Comparison of ENCODE assay signal across 8 cellular contexts in the genomic region with DNA sequence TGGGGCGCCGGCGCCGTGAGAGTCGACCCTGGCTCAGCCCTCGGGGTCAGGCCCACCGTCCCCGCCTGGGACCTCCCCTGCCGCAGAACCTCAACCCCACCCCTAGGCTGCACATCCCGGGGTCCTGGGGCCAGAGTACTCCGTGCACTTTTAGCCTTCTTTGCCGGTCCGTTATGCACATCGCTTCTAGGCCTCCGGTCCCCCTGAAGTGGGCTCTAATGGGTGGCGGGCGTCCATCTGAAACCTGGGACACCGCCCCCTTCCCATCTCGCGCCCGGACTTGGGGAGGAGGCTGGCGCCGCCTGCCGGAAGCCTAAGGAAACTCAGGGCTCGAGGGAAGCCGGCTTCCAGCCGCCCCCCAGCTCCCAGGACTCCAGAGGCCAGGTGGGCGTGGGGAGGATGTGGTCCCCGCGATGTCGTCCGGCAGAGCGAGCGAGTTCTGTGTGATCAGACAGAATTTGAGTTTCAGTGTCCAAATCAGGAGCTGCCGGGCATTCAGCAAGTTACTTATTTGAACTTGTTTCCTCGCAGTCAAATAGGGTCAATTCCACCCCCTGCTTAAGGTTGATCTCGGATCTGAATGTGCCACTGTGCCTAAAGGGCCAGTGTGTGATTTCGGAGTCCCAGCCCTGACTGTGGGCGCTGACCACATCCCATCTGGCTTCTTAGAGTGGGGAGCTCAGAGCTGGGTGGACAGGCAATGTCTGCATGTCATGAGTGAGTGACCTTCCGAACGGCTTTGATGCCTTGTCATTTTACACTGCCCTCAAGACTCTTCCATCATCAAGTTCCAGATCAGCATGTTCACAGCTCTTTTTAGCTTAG. TPM values are rescaled to one million over a fixed set of nuclear protein-coding genes. Genes with fewer than 3 reads are reported as not detected.
DNase-seq lines count a peak whose midpoint lies in the region; ATAC-seq, FAIRE-seq and TF ChIP-seq lines count a peak whose summit lies in the region.

No MANE protein-coding gene starts in this region.

- H3K4me3 ChIP-seq in BLaER1 treated with 17β-estradiol and CSF1 and Interleukin-3, amounts not matched to agents 10 nM and 100 nM = peak overlapping the region; percentile 54 to 74 (median 62)
- H3K4me3 ChIP-seq in GM23338 (peak overlapping the region; percentile 62), K562 (peak overlapping the region; percentile 40)

- H3K9ac ChIP-seq in BLaER1 treated with 17β-estradiol and CSF1 and Interleukin-3, amounts not matched to agents 10 nM and 100 nM = peak overlapping the region; percentile 25 to 67 (median 57); a peak in 19 of 22 replicates
- peak overlapping the region in 1 of 2 experiments; percentile 85; a peak in 2 of 4 replicates for H3K9ac ChIP-seq in K562 (ENCODE audit: insufficient read depth in 1 of 2, low read depth in 2 of 2, low read length in 2 of 2)

- in situ Hi-C loops in K562 (cut with MboI) = loop anchor here (10.0 kb wide), 1 partner anchor 242 kb away; no protein-coding TSS in a partner anchor

- H3F3A ChIP-seq in GM23338 (replicated peaks; ENCODE audit: low read depth) = no peaks in the 10 kb centered on the region; the same call in 1 of the 2 replicates

- H3K4me1 Mint-ChIP-seq in GM23338 = peaks cover 34% of the 10 kb centered on the region
- peaks cover 33% of the 10 kb centered on the region for H3K4me1 Mint-ChIP-seq in stimulated activated memory B cell treated with anti-CD40 and anti-IgM and Interleukin-4, amounts not matched to agents 10 μg/mL and 1 μg/mL and 100 μg/mL, for 72 hours

- 5% methylated on average over 19 of the region's 41 CpGs for WGBS in K562 (ENCODE audit: insufficient coverage, low coverage, missing lambda C conversion rate)

- TF ChIP-seq RAD21 in K562 (CRISPR knock-in tag; conservative IDR thresholded peaks at IDR 0.05 in 1 of 2, IDR thresholded peaks at IDR 0.05 in 1 of 2) = peak in 1 of 2 experiments; percentile 45; a peak in 2 of 4 replicates

- H3K79me2 ChIP-seq in GM23338 (replicated peaks; ENCODE audit: insufficient read depth) = no peaks in the 10 kb centered on the region
- H3K79me2 ChIP-seq in K562 (ENCODE audit: control insufficient read depth, insufficient read depth, low read length) = no peaks in the 10 kb centered on the region

- H4K20me1 ChIP-seq in BLaER1 treated with 17β-estradiol and CSF1 and Interleukin-3, amounts not matched to agents 10 nM and 100 nM = peaks cover 0 to 38% (median 12%) of the 10 kb centered on the region in 11 experiments; a peak in 9 of 22 replicates
- H4K20me1 ChIP-seq in GM23338 (replicated peaks; ENCODE audit: insufficient read depth) (peaks cover 4% of the 10 kb centered on the region; the same call in 1 of the 2 replicates), K562 (replicated peaks; ENCODE audit: control insufficient read depth, insufficient read depth, low read length) (no peaks in the 10 kb centered on the region)

- no TSS peak for BruUV-seq in K562 (replicated peaks; lab: Mats Ljungman, UMichigan)

- H3K9me3 Mint-ChIP-seq in GM23338 = no peaks in the 10 kb centered on the region
- peaks cover 1% of the 10 kb centered on the region for H3K9me3 Mint-ChIP-seq in stimulated activated memory B cell treated with anti-CD40 and anti-IgM and Interleukin-4, amounts not matched to agents 10 μg/mL and 1 μg/mL and 100 μg/mL, for 72 hours

- TF ChIP-seq POLR2A in K562 (conservative IDR thresholded peaks at IDR 0.05) = no peak

- H3K4me1 ChIP-seq in BLaER1 treated with 17β-estradiol and CSF1 and Interleukin-3, amounts not matched to agents 10 nM and 100 nM = peaks cover 21 to 36% (median 30%) of the 10 kb centered on the region in 10 experiments
- H3K4me1 ChIP-seq in GM23338 (ENCODE audit: insufficient read depth) = peaks cover 28% of the 10 kb centered on the region
- peaks cover 2 to 39% of the 10 kb centered on the region in 2 experiments; a peak in 4 of 5 replicates for H3K4me1 ChIP-seq in K562 (replicated peaks in 1 of 2; ENCODE audit: control insufficient read depth in 2 of 2, insufficient read depth in 2 of 2, low read length in 2 of 2)

- H3K36me3 ChIP-seq in BLaER1 treated with 17β-estradiol and CSF1 and Interleukin-3, amounts not matched to agents 10 nM and 100 nM = no peaks in the 10 kb centered on the region
- no peaks in the 10 kb centered on the region for H3K36me3 ChIP-seq in GM23338 (ENCODE audit: insufficient read depth)
- H3K36me3 ChIP-seq in K562 (ENCODE audit: control insufficient read depth, insufficient read depth, low read length) = no peaks in the 10 kb centered on the region

- H2AFZ ChIP-seq in GM23338 (no peak overlapping the region), K562 (ENCODE audit: low read depth, low read length) (peak overlapping the region; percentile 72)

- H3K27me3 Mint-ChIP-seq in GM23338 (ENCODE audit: insufficient read depth, low read depth, poor library complexity) = peaks cover 60% of the 10 kb centered on the region
- H3K27me3 Mint-ChIP-seq in stimulated activated memory B cell treated with anti-CD40 and anti-IgM and Interleukin-4, amounts not matched to agents 10 μg/mL and 1 μg/mL and 100 μg/mL, for 72 hours = peaks cover 72% of the 10 kb centered on the region

- no peaks in the 10 kb centered on the region for H3K9me3 ChIP-seq in BLaER1 treated with 17β-estradiol and CSF1 and Interleukin-3, amounts not matched to agents 10 nM and 100 nM (replicated peaks in 1 of 11)
- H3K9me3 ChIP-seq in K562 (replicated peaks; ENCODE audit: control insufficient read depth, insufficient read depth, low read depth, low read length) = no peaks in the 10 kb centered on the region

- no peak for FAIRE-seq in K562 (lab: Jason Lieb, UNC)

- H3K36me3 Mint-ChIP-seq in GM23338 (ENCODE audit: low read depth) = no peaks in the 10 kb centered on the region; the same call in 2 of the 3 replicates
- H3K36me3 Mint-ChIP-seq in stimulated activated memory B cell treated with anti-CD40 and anti-IgM and Interleukin-4, amounts not matched to agents 10 μg/mL and 1 μg/mL and 100 μg/mL, for 72 hours = no peaks in the 10 kb centered on the region

- peaks cover 36 to 68% (median 62%) of the 10 kb centered on the region in 11 experiments for H3K27me3 ChIP-seq in BLaER1 treated with 17β-estradiol and CSF1 and Interleukin-3, amounts not matched to agents 10 nM and 100 nM
- peaks cover 75% of the 10 kb centered on the region for H3K27me3 ChIP-seq in GM23338 (ENCODE audit: insufficient read depth)
- H3K27me3 ChIP-seq in K562 (ENCODE audit: control insufficient read depth in 2 of 2, insufficient read depth in 2 of 2, low read length in 2 of 2) = peaks cover 0 to 34% of the 10 kb centered on the region in 2 experiments; a peak in 2 of 5 replicates

- no peaks in the 10 kb centered on the region for H3K9me2 ChIP-seq in GM23338 (ENCODE audit: insufficient read depth)

- intact Hi-C loops in K562 (cut with micrococcal nuclease) = no loop called here

- no peaks in the 10 kb centered on the region for H3K9me1 ChIP-seq in K562 (ENCODE audit: control insufficient read depth, insufficient read depth, low read length)

- DNase-seq in GM23338 (ENCODE audit: low spot score) (peak; percentile 91), RPMI7951 (ENCODE audit: low read depth) (peak; percentile 20), K562 (ENCODE audit: extremely low read depth in 1 of 4, low spot score in 3 of 4) (peak; percentile 63 to 72 (median 66)), islet precursor cell (peak; percentile 79), middle frontal gyrus (ENCODE audit: extremely low spot score, low spot score) (no peak)

- no peak overlapping the region for H3K27ac Mint-ChIP-seq in GM23338
- no peak overlapping the region for H3K27ac Mint-ChIP-seq in stimulated activated memory B cell treated with anti-CD40 and anti-IgM and Interleukin-4, amounts not matched to agents 10 μg/mL and 1 μg/mL and 100 μg/mL, for 72 hours

- no peak for TF ChIP-seq EP300 in K562 (IDR thresholded peaks at IDR 0.05; ENCODE audit: low read length)

- peak; percentile 82 to 84 for TF ChIP-seq CTCF in GM23338 (conservative IDR thresholded peaks at IDR 0.05; ENCODE audit: low read depth in 2 of 2)
- peak; percentile 64 to 79 (median 75) for TF ChIP-seq CTCF in K562 (IDR thresholded peaks at IDR 0.05 in 2 of 3, conservative IDR thresholded peaks at IDR 0.05 in 1 of 3; ENCODE audit: insufficient read depth in 2 of 3, low read depth in 1 of 3, low read length in 3 of 3)

- POLR2A ChIA-PET in K562 (lab: Yijun Ruan, JAX) = interaction anchor here (0.6 kb wide), 1 partner anchor 1634 kb away, joined by 3 read pairs; no protein-coding TSS in a partner anchor

- ATAC-seq in GM23338 (peak; percentile 13), K562 (peak; percentile 74), GM21619 (IDR thresholded peaks at IDR 0.05; ENCODE audit: unreplicated experiment) (no peak)
- ATAC-seq in stimulated activated memory B cell treated with anti-CD40 and anti-IgM and Interleukin-4, amounts not matched to agents 10 μg/mL and 1 μg/mL and 100 μg/mL, for 72 hours = no peak

- peak overlapping the region; percentile 82 to 99 (median 97) for H3K4me2 ChIP-seq in BLaER1 treated with 17β-estradiol and CSF1 and Interleukin-3, amounts not matched to agents 10 nM and 100 nM
- H3K4me2 ChIP-seq in GM23338 (peak overlapping the region; percentile 84), K562 (ENCODE audit: insufficient read depth, low read length) (peak overlapping the region; percentile 72)

- H3K27ac ChIP-seq in BLaER1 treated with 17β-estradiol and CSF1 and Interleukin-3, amounts not matched to agents 10 nM and 100 nM = peak overlapping the region in 2 of 11 experiments; percentile 20 to 32; a peak in 1 of 22 replicates
- H3K27ac ChIP-seq in GM23338 (ENCODE audit: low read depth) (no peak overlapping the region), K562 (ENCODE audit: extremely low read depth, low read depth, low read length) (no peak overlapping the region)

- H3K4me3 Mint-ChIP-seq in GM23338 = peak overlapping the region; percentile 78
- peak overlapping the region; percentile 68 for H3K4me3 Mint-ChIP-seq in stimulated activated memory B cell treated with anti-CD40 and anti-IgM and Interleukin-4, amounts not matched to agents 10 μg/mL and 1 μg/mL and 100 μg/mL, for 72 hours

- CTCF ChIA-PET in K562 (lab: Yijun Ruan, JAX; ENCODE audit: low intra/inter-chr PET ratio) = interaction anchor here (0.6 to 1.7 kb wide), 2 partner anchors 100 to 101 kb away, joined by 3 to 6 read pairs; a partner anchor contains a TSS

RNA-seq across cellular contexts. Expression of a gene that starts 47.6 kb away (rescaled TPM):
- total RNA-seq in GM23338 (2014; rRNA removed; shearing (Covaris generic)) = 21.5 and 29.3 TPM in 2 replicates
- polyA plus RNA-seq in GM23338 (2016; fragmentation: Nextera tagmentation; extraction: Ambion mirVana) = 15.3 and 17.0 TPM in 2 replicates
- total RNA-seq in RPMI7951 (2014; rRNA removed; shearing (Covaris generic)) = not detected in 2 replicates
- 4.1 and 15.4 TPM in 2 replicates for total RNA-seq in K562 (2011; cell fraction: chromatin; rRNA removed; ENCODE audit: low replicate concordance)
- 6.3 and 13.0 TPM in 2 replicates for total RNA-seq in K562 (2011; cell fraction: nucleolus; rRNA removed)
- 5.3 and 5.7 TPM in 2 replicates for total RNA-seq in K562 (2011; cell fraction: nucleoplasm; rRNA removed)
- 0.32 and 0.41 TPM in 2 replicates for total RNA-seq in K562 (2014; rRNA removed)
- 0.07 and 0.13 TPM in 2 replicates for total RNA-seq in K562 (2014; rRNA removed; fragmentation: Illumina TruSeq; extraction: Trizol)
- total RNA-seq in K562 (2015; rRNA removed; fragmentation: Illumina TruSeq; extraction: Trizol) = 0.04 TPM in 1 of 2 replicates, not detected in the other
- total RNA-seq in K562 (2021) = 0.47 and 0.49 TPM in 2 replicates
- polyA plus RNA-seq in K562 (2011; rRNA removed) = 1.1 and 4.5 TPM in 2 replicates
- polyA plus RNA-seq in K562 (2011; cell fraction: cytosol; rRNA removed) = 3.0 and 3.8 TPM in 2 replicates
- 13.5 and 29.6 TPM in 2 replicates for polyA plus RNA-seq in K562 (2011; cell fraction: nucleus; rRNA removed)
- polyA plus RNA-seq in K562 (2012) = 0.18 and 0.86 TPM in 2 replicates
- polyA plus RNA-seq in K562 (2014; fragmentation: Illumina TruSeq; extraction: Trizol) = 0.45 and 0.50 TPM in 2 replicates
- not detected for polyA plus RNA-seq in K562 (2014; fragmentation: Nextera tagmentation; extraction: Ambion mirVana)
- 0.28 and 0.37 TPM in 2 replicates for polyA plus RNA-seq in K562 (2014; rRNA removed)
- polyA minus RNA-seq in K562 (2011; rRNA and poly(A)+ RNA removed) = 0.67 and 1.1 TPM in 2 replicates
- 0.55 and 0.86 TPM in 2 replicates for polyA minus RNA-seq in K562 (2011; cell fraction: cytosol; rRNA and poly(A)+ RNA removed)
- 1.1 and 3.6 TPM in 2 replicates for polyA minus RNA-seq in K562 (2011; cell fraction: nucleus; rRNA and poly(A)+ RNA removed)

Comparison
In these comparisons a context has a peak if more than half of its experiments do, and no peak if none do; other contexts are left out.
1. ATAC-seq: peak in GM23338 (single experiment) and K562 (single experiment); none in stimulated activated memory B cell treated with anti-CD40 and anti-IgM and Interleukin-4, amounts not matched to agents 10 μg/mL and 1 μg/mL and 100 μg/mL, for 72 hours (single experiment) and GM21619 (single experiment).
2. Peak in every context shown above with its lines, with median percentiles within 50 percentile points of each other: H3K4me2 ChIP-seq and H3K4me3 ChIP-seq.